Comparison of ENCODE assay signal across 1 cellular context in genomic region chr9:131912069-131912468, GRCh38.
TF ChIP-seq lines count a peak whose summit lies in the region.

No MANE protein-coding gene starts in this region.

TF ChIP-seq in K562, 482 proteins besides CTCF, POLR2A, EP300 and RAD21 (continued from another document):
- TF ChIP-seq, protein P1, sequence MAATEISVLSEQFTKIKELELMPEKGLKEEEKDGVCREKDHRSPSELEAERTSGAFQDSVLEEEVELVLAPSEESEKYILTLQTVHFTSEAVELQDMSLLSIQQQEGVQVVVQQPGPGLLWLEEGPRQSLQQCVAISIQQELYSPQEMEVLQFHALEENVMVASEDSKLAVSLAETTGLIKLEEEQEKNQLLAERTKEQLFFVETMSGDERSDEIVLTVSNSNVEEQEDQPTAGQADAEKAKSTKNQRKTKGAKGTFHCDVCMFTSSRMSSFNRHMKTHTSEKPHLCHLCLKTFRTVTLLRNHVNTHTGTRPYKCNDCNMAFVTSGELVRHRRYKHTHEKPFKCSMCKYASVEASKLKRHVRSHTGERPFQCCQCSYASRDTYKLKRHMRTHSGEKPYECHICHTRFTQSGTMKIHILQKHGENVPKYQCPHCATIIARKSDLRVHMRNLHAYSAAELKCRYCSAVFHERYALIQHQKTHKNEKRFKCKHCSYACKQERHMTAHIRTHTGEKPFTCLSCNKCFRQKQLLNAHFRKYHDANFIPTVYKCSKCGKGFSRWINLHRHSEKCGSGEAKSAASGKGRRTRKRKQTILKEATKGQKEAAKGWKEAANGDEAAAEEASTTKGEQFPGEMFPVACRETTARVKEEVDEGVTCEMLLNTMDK (IDR thresholded peaks at IDR 0.05; ENCODE audit: borderline replicate concordance, insufficient read depth, low read depth, low read length, poor library complexity, severe bottlenecking): no peak
- no peak for TF ChIP-seq RBM17 (IDR thresholded peaks at IDR 0.05; ENCODE audit: borderline replicate concordance, low read depth, low read length)
- no peak for TF ChIP-seq USF1 (CRISPR knock-in tag; IDR thresholded peaks at IDR 0.05)
- TF ChIP-seq, protein P2, sequence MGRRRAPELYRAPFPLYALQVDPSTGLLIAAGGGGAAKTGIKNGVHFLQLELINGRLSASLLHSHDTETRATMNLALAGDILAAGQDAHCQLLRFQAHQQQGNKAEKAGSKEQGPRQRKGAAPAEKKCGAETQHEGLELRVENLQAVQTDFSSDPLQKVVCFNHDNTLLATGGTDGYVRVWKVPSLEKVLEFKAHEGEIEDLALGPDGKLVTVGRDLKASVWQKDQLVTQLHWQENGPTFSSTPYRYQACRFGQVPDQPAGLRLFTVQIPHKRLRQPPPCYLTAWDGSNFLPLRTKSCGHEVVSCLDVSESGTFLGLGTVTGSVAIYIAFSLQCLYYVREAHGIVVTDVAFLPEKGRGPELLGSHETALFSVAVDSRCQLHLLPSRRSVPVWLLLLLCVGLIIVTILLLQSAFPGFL (CRISPR knock-in tag; IDR thresholded peaks at IDR 0.05): no peak
TF ChIP-seq in K562: peak in this region for 1.
